19 cellular contexts compared by ENCODE assay signal in genomic region chr16:89732918-89733242, GRCh38. TPM values are rescaled to one million over a fixed set of nuclear protein-coding genes. Genes with fewer than 3 reads are reported as not detected.
A peak's percentile ranks its signal among the peaks of the same experiment; 100 is the strongest.
DNase-seq lines count a peak whose midpoint lies in the region; ATAC-seq and TF ChIP-seq lines count a peak whose summit lies in the region.
"Had no signal": no experiment of that assay in that cellular context is flagged by ENCODE, and none has a peak within 500 bp of the region (broad histone marks: within the 10 kb centered on the region; RNA-seq: fewer than 3 reads in every experiment).

No MANE protein-coding gene starts in this region.

- H3K9me2 ChIP-seq in HCT116 (ENCODE audit: insufficient read depth), result no peaks in the 10 kb centered on the region

- no peaks in the 10 kb centered on the region for H3K27me3 ChIP-seq in HCT116 (ENCODE audit: insufficient read depth, low read length)

- intact Hi-C loops in HCT116 (cut with micrococcal nuclease), result no loop called here

- no peaks in the 10 kb centered on the region for H3K4me1 ChIP-seq in HCT116 (ENCODE audit: control insufficient read depth in 1 of 2, insufficient read depth in 2 of 2, low read length in 2 of 2)

- TF ChIP-seq CTCF in HCT116 (IDR thresholded peaks at IDR 0.05 in 2 of 3, conservative IDR thresholded peaks at IDR 0.05 in 1 of 3; ENCODE audit: borderline replicate concordance in 1 of 3, insufficient read depth in 1 of 3, low read depth in 2 of 3, low read length in 2 of 3) (no peak), foreskin fibroblast (IDR thresholded peaks at IDR 0.05; ENCODE audit: low read depth, low read length) (no peak)

- no peaks in the 10 kb centered on the region; the same call in 1 of the 2 replicates for H4K20me1 ChIP-seq in HCT116 (ENCODE audit: insufficient read depth)

- no peak for TF ChIP-seq RAD21 in HCT116 (IDR thresholded peaks at IDR 0.05; ENCODE audit: low read depth)

- H3K27me3 Mint-ChIP-seq in activated T-cell treated with anti-CD3 and anti-CD28 coated beads, Interleukin-2, amount 50 U/mL, for 24 hours, result no peaks in the 10 kb centered on the region
- no peaks in the 10 kb centered on the region for H3K27me3 Mint-ChIP-seq in effector memory CD8-positive, alpha-beta T cell
- H3K27me3 Mint-ChIP-seq: CD4-positive, CD25-positive, alpha-beta regulatory T cell had no signal

- H3K4me2 ChIP-seq in HCT116 (ENCODE audit: low read length), result no peak overlapping the region

- no TSS peak for BruUV-seq in HCT116 (replicated peaks; lab: Mats Ljungman, UMichigan)

- CTCF ChIA-PET in HCT116 (lab: Charles Lee), result no interaction called here

- H3K4me3 Mint-ChIP-seq in activated T-cell treated with anti-CD3 and anti-CD28 coated beads, Interleukin-2, amount 50 U/mL, for 24 hours, result no peak overlapping the region
- no peak overlapping the region for H3K4me3 Mint-ChIP-seq in effector memory CD8-positive, alpha-beta T cell
- no peak overlapping the region for H3K4me3 Mint-ChIP-seq in stimulated activated effector memory CD8-positive, alpha-beta T cell treated with anti-CD3 and anti-CD28 coated beads, Interleukin-12 subunit alpha, Interleukin-12 subunit beta, amount 100 ng/mL, for 72 hours

- RAD21 ChIA-PET in HCT116 (lab: Charles Lee; ENCODE audit: low non-redundant PET in 1 of 2, low total read pairs in 2 of 2, uncharacterized antibody in 2 of 2, unreplicated experiment in 2 of 2), result no interaction called here

- H3K79me2 ChIP-seq in HCT116 (ENCODE audit: insufficient read depth, low read length), result peaks cover 10% of the 10 kb centered on the region; the same call in 1 of the 2 replicates

- peaks cover 98% of the 10 kb centered on the region for H3K36me3 Mint-ChIP-seq in activated T-cell treated with anti-CD3 and anti-CD28 coated beads, Interleukin-2, amount 50 U/mL, for 24 hours (ENCODE audit: low read depth)
- H3K36me3 Mint-ChIP-seq in effector memory CD8-positive, alpha-beta T cell (ENCODE audit: insufficient read depth), result peaks cover 100% of the 10 kb centered on the region
- peaks cover 100% of the 10 kb centered on the region for H3K36me3 Mint-ChIP-seq in stimulated activated effector memory CD8-positive, alpha-beta T cell treated with anti-CD3 and anti-CD28 coated beads, Interleukin-12 subunit alpha, Interleukin-12 subunit beta, amount 100 ng/mL, for 72 hours

- DNase-seq in activated T-cell treated with anti-CD3 and anti-CD28 coated beads, Interleukin-2, amount 50 U/mL, for 24 hours, result no peak
- DNase-seq in activated T-cell treated with anti-CD3 and anti-CD28 coated beads for 4 hours, result no peak
- DNase-seq in HCT116 (ENCODE audit: low read depth, low spot score), result no peak
- no peak for DNase-seq in effector memory CD8-positive, alpha-beta T cell
- DNase-seq in stimulated activated effector memory CD8-positive, alpha-beta T cell treated with anti-CD3 and anti-CD28 coated beads, Interleukin-12 subunit alpha, Interleukin-12 subunit beta, amount 100 ng/mL, for 72 hours (ENCODE audit: low spot score in 2 of 2), result no peak
- DNase-seq in SKM-1 treated with dmso at 0.1 percent for 144 hours (lab: John Stamatoyannopoulos, UW; ENCODE audit: unreplicated experiment), result no peak
- no peak for DNase-seq in foreskin fibroblast
- no peak for DNase-seq in occipital lobe (lab: John Stamatoyannopoulos, UW)
- DNase-seq: CD4-positive, CD25-positive, alpha-beta regulatory T cell; DND-41; GDM1; GM23248; KBM-7; NCI-H1048; NCI-H1694; NCI-H345; NCI-H526 treated with DMSO at 0.1 percent for 48 hours had no signal

- peaks cover 55% of the 10 kb centered on the region for H3K4me1 Mint-ChIP-seq in activated T-cell treated with anti-CD3 and anti-CD28 coated beads, Interleukin-2, amount 50 U/mL, for 24 hours (ENCODE audit: low read depth)
- H3K4me1 Mint-ChIP-seq in effector memory CD8-positive, alpha-beta T cell (ENCODE audit: low read depth in 2 of 2), result peaks cover 30 to 41% of the 10 kb centered on the region in 2 donors
- peaks cover 56% of the 10 kb centered on the region for H3K4me1 Mint-ChIP-seq in stimulated activated effector memory CD8-positive, alpha-beta T cell treated with anti-CD3 and anti-CD28 coated beads, Interleukin-12 subunit alpha, Interleukin-12 subunit beta, amount 100 ng/mL, for 72 hours

- no peak overlapping the region for H2AFZ ChIP-seq in HCT116 (ENCODE audit: low read depth, low read length, poor library complexity, severe bottlenecking)
- H2AFZ ChIP-seq: GM23248 had no signal

- H3K27ac Mint-ChIP-seq in activated T-cell treated with anti-CD3 and anti-CD28 coated beads, Interleukin-2, amount 50 U/mL, for 24 hours, result peak overlapping the region; percentile 72
- H3K27ac Mint-ChIP-seq in effector memory CD8-positive, alpha-beta T cell, result peak overlapping the region; percentile 77 to 82
- H3K27ac Mint-ChIP-seq in stimulated activated effector memory CD8-positive, alpha-beta T cell treated with anti-CD3 and anti-CD28 coated beads, Interleukin-12 subunit alpha, Interleukin-12 subunit beta, amount 100 ng/mL, for 72 hours, result peak overlapping the region; percentile 88
- H3K27ac Mint-ChIP-seq: CD4-positive, CD25-positive, alpha-beta regulatory T cell had no signal

- TF ChIP-seq POLR2A in HCT116 (IDR thresholded peaks at IDR 0.05; ENCODE audit: borderline replicate concordance, extremely low read depth, insufficient read depth, insufficient read length), result no peak

- no peak overlapping the region for H3K9ac ChIP-seq in HCT116 (ENCODE audit: low read length)
- H3K9ac ChIP-seq: GM23248 had no signal

- POLR2A ChIA-PET in HCT116 (lab: Charles Lee), result no interaction called here

- H3K9me3 Mint-ChIP-seq in activated T-cell treated with anti-CD3 and anti-CD28 coated beads, Interleukin-2, amount 50 U/mL, for 24 hours, result no peaks in the 10 kb centered on the region
- no peaks in the 10 kb centered on the region for H3K9me3 Mint-ChIP-seq in effector memory CD8-positive, alpha-beta T cell
- H3K9me3 Mint-ChIP-seq in stimulated activated effector memory CD8-positive, alpha-beta T cell treated with anti-CD3 and anti-CD28 coated beads, Interleukin-12 subunit alpha, Interleukin-12 subunit beta, amount 100 ng/mL, for 72 hours, result no peaks in the 10 kb centered on the region
- H3K9me3 Mint-ChIP-seq: CD4-positive, CD25-positive, alpha-beta regulatory T cell had no signal

- peaks cover 48 to 68% of the 10 kb centered on the region in 2 experiments for H3K36me3 ChIP-seq in HCT116 (ENCODE audit: control insufficient read depth in 1 of 2, insufficient read depth in 2 of 2, low read length in 2 of 2)

- no peak overlapping the region for H3K4me3 ChIP-seq in HCT116 (replicated peaks in 1 of 2; ENCODE audit: low read depth in 1 of 2, low read length in 2 of 2)
- no peak overlapping the region for H3K4me3 ChIP-seq in foreskin fibroblast (ENCODE audit: low read depth in 1 of 2, low read length in 2 of 2)
- H3K4me3 ChIP-seq: GM23248, SK-N-MC had no signal

- no peaks in the 10 kb centered on the region for H3K9me3 ChIP-seq in HCT116 (ENCODE audit: control insufficient read depth in 1 of 2, insufficient read depth in 1 of 2, low read depth in 1 of 2, low read length in 2 of 2)

- 0 out of 2 replicates have a peak, but pooled peaks have one; percentile 2 for ATAC-seq in HCT116
- no peak for ATAC-seq in effector memory CD8-positive, alpha-beta T cell (replicated peaks)
- no peak for ATAC-seq in stimulated activated effector memory CD8-positive, alpha-beta T cell treated with anti-CD3 and anti-CD28 coated beads, Interleukin-12 subunit alpha, Interleukin-12 subunit beta, amount 100 ng/mL, for 72 hours
- ATAC-seq: Right ventricle myocardium inferior had no signal

- H3K27ac ChIP-seq in HCT116 (ENCODE audit: low read depth, low read length), result no peak overlapping the region
- H3K27ac ChIP-seq: GM23248, SK-N-MC had no signal

TF ChIP-seq in HCT116, 20 proteins besides CTCF, POLR2A, EP300 and RAD21 (continues in another document):
- TF ChIP-seq ZNF274 (IDR thresholded peaks at IDR 0.05; ENCODE audit: low read depth, low read length) (no peak), JUND (IDR thresholded peaks at IDR 0.05) (no peak), EGR1 (IDR thresholded peaks at IDR 0.05; ENCODE audit: low read depth) (no peak), TCF7L2 (IDR thresholded peaks at IDR 0.05; ENCODE audit: borderline replicate concordance, extremely low read depth, insufficient read depth, insufficient read length) (no peak), CBX3 (IDR thresholded peaks at IDR 0.05; ENCODE audit: low read depth) (no peak), ZBTB33 (IDR thresholded peaks at IDR 0.05; ENCODE audit: extremely low read depth, insufficient replicate concordance, low read length) (no peak), SIN3A (IDR thresholded peaks at IDR 0.05; ENCODE audit: low read depth) (no peak), MAX (IDR thresholded peaks at IDR 0.05) (no peak), EZH2phosphoT487 (IDR thresholded peaks at IDR 0.05; ENCODE audit: borderline replicate concordance) (no peak), SP1 (IDR thresholded peaks at IDR 0.05; ENCODE audit: low read depth) (no peak)

RNA-seq across cellular contexts. Expression of gene ZNF276, which starts 11.5 kb away (rescaled TPM):
- total RNA-seq in HCT116 (2021; ENCODE audit: unreplicated experiment), result 49.9 TPM
- 27.6 and 35.9 TPM in 2 replicates for polyA plus RNA-seq in HCT116 (2012)
- total RNA-seq in occipital lobe, result 14.2 TPM

RNA-seq across cellular contexts. Expression of gene VPS9D1, which starts 12.2 kb away (rescaled TPM):
- total RNA-seq in HCT116 (2021; ENCODE audit: unreplicated experiment), result 4.2 TPM
- polyA plus RNA-seq in HCT116 (2012), result 5.9 and 6.2 TPM in 2 replicates
- total RNA-seq in occipital lobe, result 9.7 TPM

RNA-seq across cellular contexts. Expression of gene SPATA2L, which starts 31.4 kb away (rescaled TPM):
- total RNA-seq in HCT116 (2021; ENCODE audit: unreplicated experiment), result 50.5 TPM
- 31.9 and 37.5 TPM in 2 replicates for polyA plus RNA-seq in HCT116 (2012)
- total RNA-seq in occipital lobe, result 12.5 TPM

RNA-seq across cellular contexts. Expression of gene CDK10, which starts 46.4 kb away (rescaled TPM):
- total RNA-seq in HCT116 (2021; ENCODE audit: unreplicated experiment), result 165 TPM
- 180 and 191 TPM in 2 replicates for polyA plus RNA-seq in HCT116 (2012)
- total RNA-seq in occipital lobe, result 22.9 TPM
